ENCODE assay signal across 10 cellular contexts in genomic region chr6:42137192-42137753, GRCh38. TPM values are rescaled to one million over a fixed set of nuclear protein-coding genes. Genes with fewer than 3 reads are reported as not detected.
DNase-seq lines count a peak whose midpoint lies in the region; FAIRE-seq and TF ChIP-seq lines count a peak whose summit lies in the region.
"Had no signal": no experiment of that assay in that cellular context is flagged by ENCODE, and none has a peak within 500 bp of the region (broad histone marks: within the 10 kb centered on the region; RNA-seq: fewer than 3 reads in every experiment).

No MANE protein-coding gene starts in this region.

- H3K4me3 ChIP-seq in HUES64 (ENCODE audit: low read length): peak overlapping the region; percentile 14
- peak overlapping the region; percentile 17 for H3K4me3 ChIP-seq in astrocyte (ENCODE audit: insufficient read depth, low read depth, low read length)
- H3K4me3 ChIP-seq in stomach: peak overlapping the region in 1 of 4 donors; percentile 20

- TF ChIP-seq POLR2A in stomach (IDR thresholded peaks at IDR 0.05): no peak

- H3K27me3 Mint-ChIP-seq in astrocyte (ENCODE audit: low read depth, unreplicated experiment): peaks cover 2% of the 10 kb centered on the region

- H3K79me2 ChIP-seq in astrocyte (ENCODE audit: insufficient read depth, low read length): peaks cover 39% of the 10 kb centered on the region

- H3K36me3 ChIP-seq in HUES64 (ENCODE audit: insufficient read depth, low read length) (peaks cover 12% of the 10 kb centered on the region), astrocyte (ENCODE audit: insufficient read depth, low read length) (no peaks in the 10 kb centered on the region), stomach (peaks cover 0 to 10% (median 0%) of the 10 kb centered on the region in 4 donors)

- peak overlapping the region; percentile 99 for H3K27ac Mint-ChIP-seq in astrocyte (ENCODE audit: unreplicated experiment)

- no peaks in the 10 kb centered on the region for H4K20me1 ChIP-seq in astrocyte (ENCODE audit: insufficient read depth, low read length)

- H3K9me3 ChIP-seq in HUES64 (ENCODE audit: insufficient read depth, low read depth, low read length) (no peaks in the 10 kb centered on the region), astrocyte (ENCODE audit: insufficient read depth, low read depth, low read length) (no peaks in the 10 kb centered on the region), stomach (no peaks in the 10 kb centered on the region)

- intact Hi-C loops in stomach (cut with DNase I; ENCODE audit: low total_unique reads): no loop called here

- H3K9me3 Mint-ChIP-seq in astrocyte (ENCODE audit: unreplicated experiment): no peaks in the 10 kb centered on the region

- H3K4me1 ChIP-seq in HUES64 (ENCODE audit: insufficient read depth, low read length): peaks cover 64% of the 10 kb centered on the region
- peaks cover 42% of the 10 kb centered on the region for H3K4me1 ChIP-seq in astrocyte (ENCODE audit: insufficient read depth, low read length)
- H3K4me1 ChIP-seq in stomach: peaks cover 28 to 52% (median 49%) of the 10 kb centered on the region in 4 donors

- no peak for DNase-seq in astrocyte (ENCODE audit: low read depth)
- peak; percentile 85 for DNase-seq in islet precursor cell
- DNase-seq in stomach: peak; percentile 89
- DNase-seq in SHP77 treated with DMSO at 0.1 percent for 48 hours (lab: John Stamatoyannopoulos, UW): no peak
- DNase-seq in NCI-H1092 treated with DMSO at 0.1 percent for 48 hours (lab: John Stamatoyannopoulos, UW): no peak
- DNase-seq in OCI-M1 (lab: John Stamatoyannopoulos, UW): no peak
- DNase-seq: NCI-H1105 treated with DMSO at 0.1 percent for 48 hours had no signal

- H3K4me3 Mint-ChIP-seq in astrocyte (ENCODE audit: unreplicated experiment): peak overlapping the region; percentile 60

- TF ChIP-seq EP300 in stomach (IDR thresholded peaks at IDR 0.05): no peak

- TF ChIP-seq CTCF in astrocyte (IDR thresholded peaks at IDR 0.05; ENCODE audit: insufficient read depth, low read depth, low read length): no peak
- no peak for TF ChIP-seq CTCF in stomach (IDR thresholded peaks at IDR 0.05)

- FAIRE-seq in astrocyte (lab: Jason Lieb, UNC): no peak
- FAIRE-seq: colon had no signal

- H3K27me3 ChIP-seq in HUES64 (ENCODE audit: insufficient read depth, low read length): no peaks in the 10 kb centered on the region
- no peaks in the 10 kb centered on the region for H3K27me3 ChIP-seq in astrocyte (ENCODE audit: insufficient read depth, low read length)
- H3K27me3 ChIP-seq in stomach: peaks cover 0 to 12% (median 7%) of the 10 kb centered on the region in 3 donors

- H3K9ac ChIP-seq in HUES64 (ENCODE audit: low read depth, low read length) (peak overlapping the region; percentile 60), astrocyte (ENCODE audit: low read length) (peak overlapping the region; percentile 79)

- H3K27ac ChIP-seq in HUES64 (ENCODE audit: low read depth, low read length): peak overlapping the region; percentile 90
- H3K27ac ChIP-seq in astrocyte (ENCODE audit: low read depth, low read length): peak overlapping the region; percentile 91
- H3K27ac ChIP-seq in stomach: peak overlapping the region; percentile 87 to 98 (median 89)

- peak overlapping the region; percentile 11 for H2AFZ ChIP-seq in astrocyte (ENCODE audit: low read depth, low read length)

- WGBS in HUES64: 46% methylated on average over 7 of the region's 7 CpGs
- 28 to 60% (median 48%) methylated on average over 7 of the region's 7 CpGs for WGBS in stomach, 5 donors

- peak overlapping the region; percentile 83 for H3K4me2 ChIP-seq in astrocyte (ENCODE audit: low read length)

- peaks cover 36% of the 10 kb centered on the region for H3K4me1 Mint-ChIP-seq in astrocyte (ENCODE audit: low read depth, unreplicated experiment)

- H3K36me3 Mint-ChIP-seq in astrocyte (ENCODE audit: low read depth, unreplicated experiment): peaks cover 1% of the 10 kb centered on the region

RNA-seq across cellular contexts. Expression of gene C6orf132, which starts 5.1 kb away (rescaled TPM):
- polyA plus RNA-seq in HUES64 (2013, experiment 1 of 2): 24.7 TPM
- 18.1 TPM for polyA plus RNA-seq in HUES64 (2013, experiment 2 of 2)
- total RNA-seq in astrocyte (3.3 and 5.3 TPM in 2 replicates), stomach (10 to 100 TPM; 27.4 to 81.7 (median 69.0) TPM)
- 10 to 100 TPM; 40.5 to 99.2 (median 86.6) TPM for polyA plus RNA-seq in stomach

RNA-seq across cellular contexts. Expression of gene GUCA1A, which starts 35.9 kb away (rescaled TPM):
- polyA plus RNA-seq in HUES64 (2013, experiment 1 of 2): 7.3 TPM
- 6.1 TPM for polyA plus RNA-seq in HUES64 (2013, experiment 2 of 2)
- 0.45 and 0.79 TPM in 2 replicates for total RNA-seq in astrocyte
- not detected for total RNA-seq in stomach
- under 1 TPM in 1 of 3 donors, not detected in 2; 0.10 TPM for polyA plus RNA-seq in stomach
- total RNA-seq: subcutaneous adipose tissue had no signal

RNA-seq across cellular contexts. Expression of gene GUCA1B, which starts 57.5 kb away (rescaled TPM):
- 0.20 TPM for polyA plus RNA-seq in HUES64 (2013, experiment 1 of 2)
- polyA plus RNA-seq in HUES64 (2013, experiment 2 of 2): not detected
- total RNA-seq in astrocyte: 2.0 and 2.3 TPM in 2 replicates
- total RNA-seq in stomach: under 1 TPM in 2 of 5 donors, not detected in 3; 0.55 to 0.58 TPM
- polyA plus RNA-seq in stomach: under 1 TPM in 2 of 3 donors, not detected in 1; 0.45 to 0.92 TPM

Comparison
In these comparisons a context has a peak if more than half of its experiments do, and no peak if none do; other contexts are left out.
1. DNase-seq: peak in islet precursor cell (single experiment) and stomach (single experiment); none in astrocyte (single experiment), SHP77 treated with DMSO at 0.1 percent for 48 hours (single experiment), NCI-H1092 treated with DMSO at 0.1 percent for 48 hours (single experiment) and OCI-M1 (single experiment).
2. Peak in every context shown above with its lines, with median percentiles within 50 percentile points of each other: H3K27ac ChIP-seq.